ENCODE assay signal across 22 cellular contexts in genomic region chr1:179921472-179921871, GRCh38. TPM values are rescaled to one million over a fixed set of nuclear protein-coding genes. Genes with fewer than 3 reads are reported as not detected.
DNase-seq lines count a peak whose midpoint lies in the region; ATAC-seq, FAIRE-seq and TF ChIP-seq lines count a peak whose summit lies in the region.
"Had no signal": no experiment of that assay in that cellular context is flagged by ENCODE, and none has a peak within 500 bp of the region (broad histone marks: within the 10 kb centered on the region; RNA-seq: fewer than 3 reads in every experiment).

No MANE protein-coding gene starts in this region.

- 79% methylated on average over 1 of the region's 1 CpG; no CpG with 5 or more reads in 1 of the 2 experiments for WGBS in H1 (ENCODE audit: extremely low coverage in 1 of 2, insufficient coverage in 1 of 2, insufficient read length in 1 of 2, insufficient replicate concordance in 2 of 2, low coverage in 1 of 2, low lambda C conversion rate in 2 of 2, missing lambda C conversion rate in 1 of 2), 2 experiments

- no peaks in the 10 kb centered on the region for H3K79me1 ChIP-seq in H1 (ENCODE audit: low read depth, low read length)

- no peak overlapping the region for H3K4me3 Mint-ChIP-seq in stimulated activated effector memory CD8-positive, alpha-beta T cell treated with anti-CD3 and anti-CD28 coated beads, Interleukin-12 subunit alpha, Interleukin-12 subunit beta, amount 100 ng/mL, for 72 hours
- H3K4me3 Mint-ChIP-seq: activated CD4-positive, alpha-beta T cell treated with anti-CD3 and anti-CD28 coated beads, Interleukin-2, amount 10 ng/mL, durations not matched to agents 24 days and 14 days; CD14-positive monocyte; dendritic cell treated with granulocyte-macrophage colony-stimulating factor and Interleukin-4, amounts not matched to agents 40 ng/mL and 50 ng/mL, for 4 days; T-helper 1 cell treated with Interleukin-12 subunit alpha and Interleukin-12 subunit beta and Interleukin-4 antibody, amounts not matched to agents 30 μg/mL and 1 μg/mL, for 36 hours had no signal

- no peak overlapping the region for H3K4ac ChIP-seq in H1 (replicated peaks; ENCODE audit: insufficient read length, low read depth, low read length)

- H4K8ac ChIP-seq in H1 (ENCODE audit: extremely low read depth, insufficient read depth, low read length) = no peak overlapping the region

- H3K36me3 Mint-ChIP-seq in stimulated activated effector memory CD8-positive, alpha-beta T cell treated with anti-CD3 and anti-CD28 coated beads, Interleukin-12 subunit alpha, Interleukin-12 subunit beta, amount 100 ng/mL, for 72 hours = peaks cover 47% of the 10 kb centered on the region

- TF ChIP-seq EP300 in H1 (IDR thresholded peaks at IDR 0.05; ENCODE audit: borderline replicate concordance in 1 of 2, low read depth in 2 of 2, low read length in 2 of 2) = no peak

- no peak for TF ChIP-seq POLR2A in H1 (IDR thresholded peaks at IDR 0.05; ENCODE audit: control extremely low read depth in 1 of 2, low read depth in 2 of 2, low read length in 2 of 2)

- no peak overlapping the region for H2BK5ac ChIP-seq in H1 (ENCODE audit: low read depth, low read length)

- no peak overlapping the region for H2BK20ac ChIP-seq in H1 (ENCODE audit: low read length)

- H2BK120ac ChIP-seq in H1 (replicated peaks; ENCODE audit: low read depth, low read length) = no peak overlapping the region

- no peak for TF ChIP-seq CTCF in H1 (IDR thresholded peaks at IDR 0.05; ENCODE audit: control extremely low read depth in 1 of 3, insufficient read depth in 1 of 3, low read depth in 1 of 3, low read length in 3 of 3)
- no peak for TF ChIP-seq CTCF in kidney (IDR thresholded peaks at IDR 0.05; ENCODE audit: borderline replicate concordance, extremely low read depth, insufficient read depth)

- FAIRE-seq in H1 (lab: Jason Lieb, UNC) (no peak), kidney (lab: Jason Lieb, UNC) (no peak)
- FAIRE-seq: GM19239 had no signal

- H3K4me1 ChIP-seq in HUES6 (ENCODE audit: control insufficient read depth, insufficient read depth, low read length) (peaks cover 18% of the 10 kb centered on the region), H1 (replicated peaks in 1 of 4; ENCODE audit: control insufficient read depth in 3 of 4, insufficient read depth in 4 of 4, low read length in 3 of 4) (peaks cover 0 to 12% (median 3%) of the 10 kb centered on the region in 4 experiments; a peak in 2 of 7 replicates), kidney (ENCODE audit: control insufficient read depth in 1 of 2, insufficient read depth in 1 of 2, low read depth in 1 of 2, low read length in 2 of 2) (no peaks in the 10 kb centered on the region)
- H3K4me1 ChIP-seq: SJSA1, tibial nerve had no signal

- no peak overlapping the region for H2AK5ac ChIP-seq in H1 (ENCODE audit: low read depth, low read length)

- H2AFZ ChIP-seq in H1 (ENCODE audit: low read length) = no peak overlapping the region

- H3K4me3 ChIP-seq in HUES6 (ENCODE audit: low read depth, low read length) (no peak overlapping the region), H1 (ENCODE audit: extremely low read depth in 1 of 4, insufficient read depth in 2 of 4, low read depth in 3 of 4, low read length in 4 of 4) (no peak overlapping the region), kidney (ENCODE audit: low read length in 2 of 2) (no peak overlapping the region)
- H3K4me3 ChIP-seq: cardiac muscle cell, left ventricle myocardium inferior, SJSA1, tibial nerve had no signal

- TF ChIP-seq RAD21 in H1 (IDR thresholded peaks at IDR 0.05 in 1 of 2, conservative IDR thresholded peaks at IDR 0.05 in 1 of 2; ENCODE audit: low read depth in 2 of 2, low read length in 2 of 2) = no peak

- 0 out of 2 replicates have a peak overlapping the region, but pooled peaks have one; percentile 3 for H3K27ac ChIP-seq in HUES6 (ENCODE audit: low read depth, low read length)
- H3K27ac ChIP-seq in H1 (ENCODE audit: low read depth, low read length) = no peak overlapping the region
- H3K27ac ChIP-seq in kidney (ENCODE audit: low read depth in 2 of 2, low read length in 2 of 2) = no peak overlapping the region
- H3K27ac ChIP-seq: cardiac muscle cell, left ventricle myocardium inferior, SJSA1, tibial nerve had no signal

- H3K9me3 ChIP-seq in HUES6 (ENCODE audit: control insufficient read depth, insufficient read depth, low read depth, low read length) (no peaks in the 10 kb centered on the region), H1 (ENCODE audit: insufficient read depth in 2 of 2, low read depth in 1 of 2, low read length in 1 of 2) (no peaks in the 10 kb centered on the region), kidney (ENCODE audit: control insufficient read depth in 1 of 2, low read length in 2 of 2) (no peaks in the 10 kb centered on the region)
- H3K9me3 ChIP-seq: left ventricle myocardium inferior, SJSA1, tibial nerve had no signal

- H3K4me1 Mint-ChIP-seq in stimulated activated effector memory CD8-positive, alpha-beta T cell treated with anti-CD3 and anti-CD28 coated beads, Interleukin-12 subunit alpha, Interleukin-12 subunit beta, amount 100 ng/mL, for 72 hours = peaks cover 24% of the 10 kb centered on the region

- H3K9ac ChIP-seq in HUES6 (ENCODE audit: low read length) (no peak overlapping the region), H1 (replicated peaks in 1 of 4; ENCODE audit: extremely low read depth in 1 of 4, low read depth in 3 of 4, low read length in 3 of 4) (no peak overlapping the region), kidney (ENCODE audit: low read length in 2 of 2) (no peak overlapping the region)

- no peak for ATAC-seq in stimulated activated effector memory CD8-positive, alpha-beta T cell treated with anti-CD3 and anti-CD28 coated beads, Interleukin-12 subunit alpha, Interleukin-12 subunit beta, amount 100 ng/mL, for 72 hours
- ATAC-seq in Right ventricle myocardium inferior (no peak), GM21367 (IDR thresholded peaks at IDR 0.05; ENCODE audit: unreplicated experiment) (no peak)
- ATAC-seq: Panc1 had no signal

- H3K9me3 Mint-ChIP-seq in stimulated activated effector memory CD8-positive, alpha-beta T cell treated with anti-CD3 and anti-CD28 coated beads, Interleukin-12 subunit alpha, Interleukin-12 subunit beta, amount 100 ng/mL, for 72 hours = no peaks in the 10 kb centered on the region
- H3K9me3 Mint-ChIP-seq: activated CD4-positive, alpha-beta T cell treated with anti-CD3 and anti-CD28 coated beads, Interleukin-2, amount 10 ng/mL, durations not matched to agents 24 days and 14 days; CD14-positive monocyte; dendritic cell treated with granulocyte-macrophage colony-stimulating factor and Interleukin-4, amounts not matched to agents 40 ng/mL and 50 ng/mL, for 4 days; T-helper 1 cell treated with Interleukin-12 subunit alpha and Interleukin-12 subunit beta and Interleukin-4 antibody, amounts not matched to agents 30 μg/mL and 1 μg/mL, for 36 hours had no signal

- H4K91ac ChIP-seq in H1 (replicated peaks; ENCODE audit: insufficient read length, low read length) = no peak overlapping the region

- H4K5ac ChIP-seq in H1 (ENCODE audit: insufficient read length, low read depth, low read length) = no peak overlapping the region

- H2BK15ac ChIP-seq in H1 (ENCODE audit: low read length) = no peak overlapping the region

- H3K36me3 ChIP-seq in HUES6 (ENCODE audit: control insufficient read depth, insufficient read depth, low read length) = peaks cover 20% of the 10 kb centered on the region
- peaks cover 2 to 12% (median 9%) of the 10 kb centered on the region in 4 experiments; a peak in 4 of 8 replicates for H3K36me3 ChIP-seq in H1 (ENCODE audit: control insufficient read depth in 2 of 4, insufficient read depth in 4 of 4, low read length in 3 of 4)
- peaks cover 10 to 18% of the 10 kb centered on the region in 2 donors for H3K36me3 ChIP-seq in kidney (ENCODE audit: control insufficient read depth in 1 of 2, insufficient read depth in 2 of 2, low read length in 2 of 2)

- H3K27ac Mint-ChIP-seq in stimulated activated effector memory CD8-positive, alpha-beta T cell treated with anti-CD3 and anti-CD28 coated beads, Interleukin-12 subunit alpha, Interleukin-12 subunit beta, amount 100 ng/mL, for 72 hours = peak overlapping the region; percentile 45
- H3K27ac Mint-ChIP-seq: activated CD4-positive, alpha-beta T cell treated with anti-CD3 and anti-CD28 coated beads, Interleukin-2, amount 10 ng/mL, durations not matched to agents 24 days and 14 days; dendritic cell treated with granulocyte-macrophage colony-stimulating factor and Interleukin-4, amounts not matched to agents 40 ng/mL and 50 ng/mL, for 4 days; T-helper 1 cell treated with Interleukin-12 subunit alpha and Interleukin-12 subunit beta and Interleukin-4 antibody, amounts not matched to agents 30 μg/mL and 1 μg/mL, for 36 hours had no signal

- no peaks in the 10 kb centered on the region for H3K27me3 ChIP-seq in HUES6 (ENCODE audit: control insufficient read depth, insufficient read depth, low read length)
- H3K27me3 ChIP-seq in H1 (replicated peaks in 1 of 4; ENCODE audit: control insufficient read depth in 3 of 4, extremely low read depth in 1 of 4, insufficient read depth in 3 of 4, low read length in 3 of 4) = no peaks in the 10 kb centered on the region
- H3K27me3 ChIP-seq: cardiac muscle cell, tibial nerve had no signal

- H3K18ac ChIP-seq in H1 (ENCODE audit: extremely low read depth, low read length) = no peak overlapping the region

- no peak overlapping the region for H2BK12ac ChIP-seq in H1 (ENCODE audit: low read depth, low read length)

- DNase-seq in H1 (ENCODE audit: low read depth in 1 of 2, low spot score in 2 of 2) = no peak
- peak; percentile 13 for DNase-seq in left kidney (ENCODE audit: low read depth, low spot score)
- DNase-seq in stimulated activated effector memory CD8-positive, alpha-beta T cell treated with anti-CD3 and anti-CD28 coated beads, Interleukin-12 subunit alpha, Interleukin-12 subunit beta, amount 100 ng/mL, for 72 hours (ENCODE audit: low spot score in 2 of 2) = no peak
- DNase-seq in kidney = no peak
- no peak for DNase-seq in Right ventricle myocardium inferior (ENCODE audit: missing footprints)
- DNase-seq: activated CD4-positive, alpha-beta T cell treated with anti-CD3 and anti-CD28 coated beads, Interleukin-2, amount 10 ng/mL, durations not matched to agents 24 days and 14 days; activated naive CD4-positive, alpha-beta T cell treated with anti-CD3 and anti-CD28 coated beads, Interleukin-2, amount 50 U/mL, for 16 hours; DMS 273 treated with DMSO at 0.1 percent for 48 hours; left ventricle myocardium inferior; MV-4-11; NCI-H2171; NCI-H526 had no signal

- H3K4me2 ChIP-seq in H1 (ENCODE audit: insufficient read depth in 1 of 2, low read depth in 2 of 2, low read length in 2 of 2) = no peak overlapping the region; a peak in 1 of 4 replicates

- no peaks in the 10 kb centered on the region for H3K79me2 ChIP-seq in H1 (ENCODE audit: control insufficient read depth in 1 of 2, insufficient read depth in 2 of 2, low read length in 2 of 2)

- intact Hi-C loops in kidney (cut with DNase I) = no loop called here
- intact Hi-C loops in Right ventricle myocardium inferior (cut with DNase I) = loop anchor here (5.0 kb wide), 2 partner anchors 61 to 106 kb away; no protein-coding TSS in a partner anchor

- no peak overlapping the region for H3K14ac ChIP-seq in H1 (ENCODE audit: insufficient read length)

- H3K56ac ChIP-seq in H1 (replicated peaks; ENCODE audit: insufficient read length, low read depth, low read length) = no peak overlapping the region

- H4K20me1 ChIP-seq in H1 (replicated peaks in 1 of 2; ENCODE audit: control insufficient read depth in 1 of 2, insufficient read depth in 2 of 2, low read length in 2 of 2) = no peaks in the 10 kb centered on the region

- H3K23ac ChIP-seq in H1 (ENCODE audit: insufficient read length) = no peak overlapping the region

- POLR2A ChIA-PET in H1 (lab: Charles Lee; ENCODE audit: partially characterized antibody) = no interaction called here

- no peaks in the 10 kb centered on the region for H3K23me2 ChIP-seq in H1 (ENCODE audit: low read depth, low read length)

- CTCF ChIA-PET in H1 (lab: Charles Lee; ENCODE audit: partially characterized antibody) = interaction anchor here (0.6 to 1.3 kb wide), 4 partner anchors 9 to 853 kb away, joined by 3 read pairs; no protein-coding TSS in a partner anchor

RNA-seq across cellular contexts. Expression of gene CEP350, which starts 33.1 kb away (rescaled TPM):
- total RNA-seq in H1 (2021; fragmentation: NEBNext Ultra II Directional; extraction: Animal tissue kit (Norgen Biotek cat#: 25700)) = 39.0 and 39.4 TPM in 2 replicates
- polyA plus RNA-seq in H1 (2011; rRNA removed) (3.1 and 5.6 TPM in 2 replicates), kidney (ENCODE audit: insufficient read depth, low read depth, low replicate concordance) (2.8 TPM)
- polyA plus RNA-seq in H1 (2011; cell fraction: cytosol; rRNA removed) = 6.8 TPM
- 7.4 TPM for polyA plus RNA-seq in H1 (2011; cell fraction: nucleus; rRNA removed)
- polyA plus RNA-seq in H1 (2012, experiment 1 of 2) = 6.1 to 12.2 TPM (median 10.5 TPM) in 4 replicates
- 0.38 TPM for polyA plus RNA-seq in H1 (2012, experiment 2 of 2)
- 15.9 TPM for polyA plus RNA-seq in H1 (2013, experiment 1 of 2)
- 14.6 TPM for polyA plus RNA-seq in H1 (2013, experiment 2 of 2)
- polyA minus RNA-seq in H1 (2011; rRNA and poly(A)+ RNA removed) = 29.5 and 41.7 TPM in 2 replicates
- 16.6 TPM for polyA minus RNA-seq in H1 (2011; cell fraction: cytosol; rRNA and poly(A)+ RNA removed)
- 63.4 TPM for polyA minus RNA-seq in H1 (2011; cell fraction: nucleus; rRNA and poly(A)+ RNA removed)
- total RNA-seq in kidney (46.5 TPM), Right ventricle myocardium inferior (27.1 TPM)

RNA-seq across cellular contexts. Expression of gene TOR1AIP1, which starts 39.4 kb away (rescaled TPM):
- 22.0 and 22.8 TPM in 2 replicates for total RNA-seq in H1 (2021; fragmentation: NEBNext Ultra II Directional; extraction: Animal tissue kit (Norgen Biotek cat#: 25700))
- 4.1 and 5.7 TPM in 2 replicates for polyA plus RNA-seq in H1 (2011; rRNA removed)
- 6.8 TPM for polyA plus RNA-seq in H1 (2011; cell fraction: cytosol; rRNA removed)
- polyA plus RNA-seq in H1 (2011; cell fraction: nucleus; rRNA removed) = 3.1 TPM
- 10.2 to 15.3 TPM (median 11.4 TPM) in 4 replicates for polyA plus RNA-seq in H1 (2012, experiment 1 of 2)
- polyA plus RNA-seq in H1 (2012, experiment 2 of 2) = 1.5 TPM
- polyA plus RNA-seq in H1 (2013, experiment 1 of 2) = 34.1 TPM
- polyA plus RNA-seq in H1 (2013, experiment 2 of 2) = 42.1 TPM
- 14.8 and 19.9 TPM in 2 replicates for polyA minus RNA-seq in H1 (2011; rRNA and poly(A)+ RNA removed)
- polyA minus RNA-seq in H1 (2011; cell fraction: cytosol; rRNA and poly(A)+ RNA removed) = 6.2 TPM
- polyA minus RNA-seq in H1 (2011; cell fraction: nucleus; rRNA and poly(A)+ RNA removed) = 10.4 TPM
- 44.2 TPM for total RNA-seq in kidney
- polyA plus RNA-seq in kidney (ENCODE audit: insufficient read depth, low read depth, low replicate concordance) = 20.8 TPM
- total RNA-seq in Right ventricle myocardium inferior = 41.9 TPM

RNA-seq across cellular contexts. Expression of gene TOR1AIP2, which starts 43.9 kb away (rescaled TPM):
- total RNA-seq in H1 (2021; fragmentation: NEBNext Ultra II Directional; extraction: Animal tissue kit (Norgen Biotek cat#: 25700)) = 72.0 and 75.2 TPM in 2 replicates
- polyA plus RNA-seq in H1 (2011; rRNA removed) = 7.8 and 12.1 TPM in 2 replicates
- polyA plus RNA-seq in H1 (2011; cell fraction: cytosol; rRNA removed) = 14.0 TPM
- polyA plus RNA-seq in H1 (2011; cell fraction: nucleus; rRNA removed) = 6.5 TPM
- 11.2 to 19.1 TPM (median 13.9 TPM) in 4 replicates for polyA plus RNA-seq in H1 (2012, experiment 1 of 2)
- polyA plus RNA-seq in H1 (2012, experiment 2 of 2) = 2.5 TPM
- 35.0 TPM for polyA plus RNA-seq in H1 (2013, experiment 1 of 2)
- polyA plus RNA-seq in H1 (2013, experiment 2 of 2) = 36.1 TPM
- polyA minus RNA-seq in H1 (2011; rRNA and poly(A)+ RNA removed) = 56.9 and 66.4 TPM in 2 replicates
- polyA minus RNA-seq in H1 (2011; cell fraction: cytosol; rRNA and poly(A)+ RNA removed) = 27.4 TPM
- polyA minus RNA-seq in H1 (2011; cell fraction: nucleus; rRNA and poly(A)+ RNA removed) = 33.1 TPM
- 80.5 TPM for total RNA-seq in kidney
- polyA plus RNA-seq in kidney (ENCODE audit: insufficient read depth, low read depth, low replicate concordance) = 13.1 TPM
- 48.8 TPM for total RNA-seq in Right ventricle myocardium inferior
